1 cellular context compared by ENCODE assay signal in genomic region chr5:171416160-171417049, GRCh38.
TF ChIP-seq lines count a peak whose summit lies in the region.

No MANE protein-coding gene starts in this region.

TF ChIP-seq in GM23338, 12 proteins besides CTCF, POLR2A, EP300 and RAD21 (continued from another document):
- no peak for TF ChIP-seq REST (IDR thresholded peaks at IDR 0.05; ENCODE audit: unreplicated experiment)
- no peak for TF ChIP-seq EZH2phosphoT487 (IDR thresholded peaks at IDR 0.05; ENCODE audit: unreplicated experiment)
- TF ChIP-seq STAT1 (IDR thresholded peaks at IDR 0.05; ENCODE audit: unreplicated experiment): no peak
